ENCODE assay signal across 29 cellular contexts in genomic region chr21:43187715-43188114, GRCh38. TPM values are rescaled to one million over a fixed set of nuclear protein-coding genes. Genes with fewer than 3 reads are reported as not detected.
DNase-seq lines count a peak whose midpoint lies in the region; ATAC-seq, FAIRE-seq and TF ChIP-seq lines count a peak whose summit lies in the region.
"Had no signal": no experiment of that assay in that cellular context is flagged by ENCODE, and none has a peak within 500 bp of the region (broad histone marks: within the 10 kb centered on the region; RNA-seq: fewer than 3 reads in every experiment).

No MANE protein-coding gene starts in this region.

- no peaks in the 10 kb centered on the region for H3K27me3 ChIP-seq in bronchial epithelial cell (ENCODE audit: control insufficient read depth, insufficient read depth, low read length)
- H3K27me3 ChIP-seq: pancreas, SJCRH30 had no signal

- ATAC-seq in activated CD8-positive, alpha-beta memory T cell treated with anti-CD3 and anti-CD28 coated beads, Interleukin-2, amount 10 ng/mL, durations not matched to agents 7 days and 5 days: no peak
- no peak for ATAC-seq in naive B cell (ENCODE audit: low read depth in 2 of 2)
- ATAC-seq: Panc1, pancreas, T-cell had no signal

- peaks cover 3% of the 10 kb centered on the region for H3K4me1 Mint-ChIP-seq in activated CD8-positive, alpha-beta memory T cell treated with anti-CD3 and anti-CD28 coated beads, Interleukin-2, amount 10 ng/mL, durations not matched to agents 7 days and 5 days
- peaks cover 34 to 52% (median 38%) of the 10 kb centered on the region in 3 donors for H3K4me1 Mint-ChIP-seq in naive B cell
- H3K4me1 Mint-ChIP-seq: CD8-positive, alpha-beta memory T cell had no signal

- CTCF ChIA-PET in activated CD8-positive, alpha-beta memory T cell treated with anti-CD3 and anti-CD28 coated beads, Interleukin-2, amount 10 ng/mL, durations not matched to agents 7 days and 5 days (lab: Charles Lee): no interaction called here

- H3K9me3 Mint-ChIP-seq in activated CD8-positive, alpha-beta memory T cell treated with anti-CD3 and anti-CD28 coated beads, Interleukin-2, amount 10 ng/mL, durations not matched to agents 7 days and 5 days (ENCODE audit: low read depth): peaks cover 2% of the 10 kb centered on the region
- H3K9me3 Mint-ChIP-seq in naive B cell: peaks cover 0 to 4% (median 0%) of the 10 kb centered on the region in 7 donors
- H3K9me3 Mint-ChIP-seq: activated T-helper 1 cell treated with anti-CD3 and anti-CD28 coated beads, Interleukin-12 subunit alpha, Interleukin-12 subunit beta, Interleukin-2, Interleukin-4 antibody, amounts not matched to agents 30 ng/mL and 10 ng/mL and 1 ng/mL, durations not matched to agents 14 hours and 24 hours and 36 hours; CD8-positive, alpha-beta memory T cell; memory B cell; natural killer cell; T-cell had no signal

- H3K36me3 Mint-ChIP-seq in activated CD8-positive, alpha-beta memory T cell treated with anti-CD3 and anti-CD28 coated beads, Interleukin-2, amount 10 ng/mL, durations not matched to agents 7 days and 5 days: no peaks in the 10 kb centered on the region
- peaks cover 0 to under 1% of the 10 kb centered on the region in 2 donors for H3K36me3 Mint-ChIP-seq in naive B cell
- H3K36me3 Mint-ChIP-seq: CD8-positive, alpha-beta memory T cell; memory B cell; natural killer cell had no signal

- DNase-seq in activated CD8-positive, alpha-beta memory T cell treated with anti-CD3 and anti-CD28 coated beads for 24 hours: peak; percentile 26
- DNase-seq in activated CD8-positive, alpha-beta memory T cell treated with anti-CD3 and anti-CD28 coated beads, Interleukin-2, amount 10 ng/mL, durations not matched to agents 7 days and 5 days: no peak
- no peak for DNase-seq in bronchial epithelial cell (ENCODE audit: low read depth)
- no peak for DNase-seq in naive B cell
- DNase-seq in urothelium cell line (ENCODE audit: low spot score): no peak
- DNase-seq in NCI-H2227 treated with DMSO at 0.1 percent for 48 hours (lab: John Stamatoyannopoulos, UW): no peak
- no peak for DNase-seq in activated naive CD4-positive, alpha-beta T cell (lab: John Stamatoyannopoulos, UW)
- no peak for DNase-seq in AG20443 (ENCODE audit: low spot score)
- DNase-seq: 8988T; CD8-positive, alpha-beta memory T cell; GOT3; natural killer cell; NCI-H1694; NCI-H2171; NCI-H524 treated with DMSO at 0.1 percent for 48 hours; SJCRH30; stimulated activated CD4-positive, alpha-beta T cell treated with anti-CD3 and anti-CD28 coated beads, Interleukin-12 subunit alpha, Interleukin-12 subunit beta, amount 100 ng/mL, for 4 hours; stimulated activated naive CD4-positive, alpha-beta T cell treated with Interleukin-2 at 50 U/mL for 16 hours had no signal

- no peak overlapping the region for H3K4me3 ChIP-seq in bronchial epithelial cell (ENCODE audit: low read depth, low read length)
- H3K4me3 ChIP-seq: pancreas, SJCRH30, thoracic aorta had no signal

- no peaks in the 10 kb centered on the region for H3K36me3 ChIP-seq in bronchial epithelial cell (ENCODE audit: control insufficient read depth, insufficient read depth, low read length)
- H3K36me3 ChIP-seq: pancreas, SJCRH30, thoracic aorta had no signal

- H3K4me3 Mint-ChIP-seq in activated CD8-positive, alpha-beta memory T cell treated with anti-CD3 and anti-CD28 coated beads, Interleukin-2, amount 10 ng/mL, durations not matched to agents 7 days and 5 days: no peak overlapping the region
- H3K4me3 Mint-ChIP-seq in naive B cell: peak overlapping the region in 4 of 8 donors; percentile 21 to 44 (median 27)
- H3K4me3 Mint-ChIP-seq: activated naive CD8-positive, alpha-beta T cell; activated T-helper 1 cell treated with anti-CD3 and anti-CD28 coated beads, Interleukin-12 subunit alpha, Interleukin-12 subunit beta, Interleukin-2, Interleukin-4 antibody, amounts not matched to agents 30 ng/mL and 10 ng/mL and 1 ng/mL, durations not matched to agents 14 hours and 24 hours and 36 hours; CD8-positive, alpha-beta memory T cell; memory B cell; natural killer cell; T-cell had no signal

- no peak for TF ChIP-seq CTCF in bronchial epithelial cell (IDR thresholded peaks at IDR 0.05; ENCODE audit: insufficient read depth, low read length, severe bottlenecking)

- peaks cover 3% of the 10 kb centered on the region for H3K27me3 Mint-ChIP-seq in activated CD8-positive, alpha-beta memory T cell treated with anti-CD3 and anti-CD28 coated beads, Interleukin-2, amount 10 ng/mL, durations not matched to agents 7 days and 5 days
- H3K27me3 Mint-ChIP-seq in naive B cell: peaks cover 4 to 17% (median 7%) of the 10 kb centered on the region in 3 donors
- H3K27me3 Mint-ChIP-seq: activated naive CD8-positive, alpha-beta T cell had no signal

- no peak overlapping the region for H3K27ac Mint-ChIP-seq in activated CD8-positive, alpha-beta memory T cell treated with anti-CD3 and anti-CD28 coated beads, Interleukin-2, amount 10 ng/mL, durations not matched to agents 7 days and 5 days
- peak overlapping the region in 4 of 6 donors; percentile 58 to 74 (median 66) for H3K27ac Mint-ChIP-seq in naive B cell
- H3K27ac Mint-ChIP-seq: activated naive CD8-positive, alpha-beta T cell; activated T-helper 1 cell treated with anti-CD3 and anti-CD28 coated beads, Interleukin-12 subunit alpha, Interleukin-12 subunit beta, Interleukin-2, Interleukin-4 antibody, amounts not matched to agents 30 ng/mL and 10 ng/mL and 1 ng/mL, durations not matched to agents 14 hours and 24 hours and 36 hours; natural killer cell; T-cell had no signal

- FAIRE-seq in bronchial epithelial cell (lab: Jason Lieb, UNC) (peak; percentile 99), urothelium cell line (lab: Jason Lieb, UNC) (peak; percentile 96)
- FAIRE-seq: GM18507, pancreas, TTC549 had no signal

RNA-seq across cellular contexts. Expression of gene CRYAA, which starts 18.9 kb away (rescaled TPM):
- not detected for total RNA-seq in activated CD8-positive, alpha-beta memory T cell treated with anti-CD3 and anti-CD28 coated beads, Interleukin-2, amount 10 ng/mL, durations not matched to agents 7 days and 5 days
- total RNA-seq in bronchial epithelial cell: not detected in 2 replicates
- polyA plus RNA-seq in naive B cell (ENCODE audit: low read depth in 6 of 6): not detected
- total RNA-seq: activated CD8-positive, alpha-beta memory T cell treated with anti-CD3 and anti-CD28 coated beads for 36 hours; activated T-helper 1 cell treated with anti-CD3 and anti-CD28 coated beads, Interleukin-12 subunit alpha, Interleukin-12 subunit beta, Interleukin-2, Interleukin-4 antibody, amounts not matched to agents 30 ng/mL and 10 ng/mL and 1 ng/mL, durations not matched to agents 14 hours and 24 hours and 36 hours; CD8-positive, alpha-beta memory T cell; G401; natural killer cell; pancreas; SJCRH30; T-cell; thoracic aorta had no signal
- polyA plus RNA-seq: CD8-positive, alpha-beta memory T cell; pancreas had no signal
